ENCODE assay signal across 1 cellular context in the genomic region with DNA sequence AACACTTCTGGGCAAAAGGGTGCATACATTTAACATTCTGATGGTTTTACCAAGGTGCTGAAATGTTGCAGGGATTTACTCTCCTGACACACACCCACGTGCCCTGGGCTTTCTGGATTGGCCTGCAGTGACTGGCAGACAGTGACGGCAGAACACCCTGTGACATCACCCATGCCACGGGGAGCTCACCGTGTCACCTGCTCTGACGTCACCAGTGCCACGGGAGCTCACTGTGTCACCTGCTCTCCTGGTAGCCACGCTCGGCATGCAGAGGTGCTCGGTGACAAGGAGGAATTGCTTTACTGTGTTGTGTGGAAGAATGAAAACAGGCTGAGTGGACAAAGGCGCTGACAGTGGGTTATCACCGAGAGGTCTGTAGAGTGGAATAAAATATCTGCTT.
TF ChIP-seq lines count a peak whose summit lies in the region.

No MANE protein-coding gene starts in this region.

TF ChIP-seq in GM12891, 5 proteins besides CTCF, POLR2A, EP300 and RAD21:
- TF ChIP-seq SPI1 (IDR thresholded peaks at IDR 0.05; ENCODE audit: low read depth, low read length) (no peak), PAX5 (IDR thresholded peaks at IDR 0.05; ENCODE audit: insufficient read depth, low read length, severe bottlenecking) (no peak), POU2F2 (IDR thresholded peaks at IDR 0.05; ENCODE audit: low read depth, low read length) (no peak), POLR2AphosphoS5 (IDR thresholded peaks at IDR 0.05; ENCODE audit: low read depth, low read length) (no peak), TAF1 (IDR thresholded peaks at IDR 0.05; ENCODE audit: low read depth, low read length) (no peak)
